In the genomic region with DNA sequence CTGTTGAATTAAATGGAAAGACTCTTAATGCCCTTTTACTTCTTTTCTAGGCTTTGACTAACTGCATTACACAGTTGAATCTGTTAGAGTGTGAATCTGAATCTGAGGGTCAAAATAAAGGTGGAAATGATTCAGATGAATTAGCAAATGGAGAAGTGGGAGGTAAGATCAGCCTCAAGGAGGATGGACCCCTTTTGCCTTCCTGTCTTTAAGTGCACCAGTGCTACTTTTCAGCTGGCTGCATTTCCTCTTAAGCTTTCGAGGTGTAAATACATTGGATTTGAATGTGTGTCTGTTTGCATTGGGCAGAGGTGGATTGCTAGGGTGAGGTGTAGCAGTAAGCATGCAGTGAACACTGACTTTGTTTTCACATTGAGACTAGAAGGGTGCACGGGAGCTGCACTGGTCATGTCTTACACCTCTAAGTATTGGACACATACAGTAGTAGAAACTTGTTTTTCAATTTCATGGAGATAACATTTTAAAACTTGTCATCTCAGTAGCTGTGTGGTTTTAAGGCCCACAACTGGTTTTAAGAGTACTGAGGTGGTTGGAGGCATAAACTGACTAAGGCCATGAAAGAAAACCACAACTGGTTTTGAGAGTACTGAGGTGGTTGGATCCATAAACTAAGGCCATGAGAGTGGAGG, we compare ENCODE assay signal across 11 cellular contexts. TPM values are rescaled to one million over a fixed set of nuclear protein-coding genes. Genes with fewer than 3 reads are reported as not detected.
A peak's percentile ranks its signal among the peaks of the same experiment; 100 is the strongest.
DNase-seq lines count a peak whose midpoint lies in the region; ATAC-seq, FAIRE-seq and TF ChIP-seq lines count a peak whose summit lies in the region.
"Had no signal": no experiment of that assay in that cellular context is flagged by ENCODE, and none has a peak within 500 bp of the region (broad histone marks: within the 10 kb centered on the region; RNA-seq: fewer than 3 reads in every experiment).

No MANE protein-coding gene starts in this region.

- peaks cover 20% of the 10 kb centered on the region for H3K4me1 ChIP-seq in left ventricle myocardium inferior

- DNase-seq in GM12892 (ENCODE audit: insufficient read length) = no peak
- peak; percentile 29 for DNase-seq in activated T-helper 1 cell treated with anti-CD3 and anti-CD28 coated beads, Interleukin-12 subunit alpha, Interleukin-12 subunit beta, Interleukin-2, Interleukin-4 antibody, amounts not matched to agents 30 ng/mL and 10 ng/mL and 1 ng/mL, durations not matched to agents 14 hours and 24 hours and 36 hours (ENCODE audit: low spot score)
- DNase-seq in DMS114 treated with DMSO at 0.1 percent for 48 hours (lab: John Stamatoyannopoulos, UW; ENCODE audit: unreplicated experiment) = no peak
- DNase-seq in hepatic stellate cell (ENCODE audit: low spot score) = no peak
- DNase-seq in CD1c-positive myeloid dendritic cell (ENCODE audit: extremely low spot score) = no peak
- no peak for DNase-seq in left ventricle myocardium inferior
- DNase-seq: activated gamma-delta T cell treated with Interleukin-2 at 50 U/mL for 16 hours, IMR-90 had no signal

- intact Hi-C loops in activated T-helper 1 cell treated with anti-CD3 and anti-CD28 coated beads, Interleukin-12 subunit alpha, Interleukin-12 subunit beta, Interleukin-2, Interleukin-4 antibody, amounts not matched to agents 30 ng/mL and 10 ng/mL and 1 ng/mL, durations not matched to agents 14 hours and 24 hours and 36 hours (cut with micrococcal nuclease) = loop anchor here (1.0 to 10.0 kb wide), 10 partner anchors 9 to 1781 kb away; a partner anchor contains a TSS
- intact Hi-C loops in left ventricle myocardium inferior (cut with micrococcal nuclease) = loop anchor here (10.0 kb wide), 1 partner anchor 71 kb away; no protein-coding TSS in a partner anchor

- H3K27me3 Mint-ChIP-seq in activated T-helper 1 cell treated with anti-CD3 and anti-CD28 coated beads, Interleukin-12 subunit alpha, Interleukin-12 subunit beta, Interleukin-2, Interleukin-4 antibody, amounts not matched to agents 30 ng/mL and 10 ng/mL and 1 ng/mL, durations not matched to agents 14 hours and 24 hours and 36 hours (ENCODE audit: insufficient read depth) = no peaks in the 10 kb centered on the region

- peaks cover 69% of the 10 kb centered on the region for H3K36me3 Mint-ChIP-seq in activated T-helper 1 cell treated with anti-CD3 and anti-CD28 coated beads, Interleukin-12 subunit alpha, Interleukin-12 subunit beta, Interleukin-2, Interleukin-4 antibody, amounts not matched to agents 30 ng/mL and 10 ng/mL and 1 ng/mL, durations not matched to agents 14 hours and 24 hours and 36 hours (ENCODE audit: low read depth)

- no peaks in the 10 kb centered on the region for H3K9me3 Mint-ChIP-seq in activated T-helper 1 cell treated with anti-CD3 and anti-CD28 coated beads, Interleukin-12 subunit alpha, Interleukin-12 subunit beta, Interleukin-2, Interleukin-4 antibody, amounts not matched to agents 30 ng/mL and 10 ng/mL and 1 ng/mL, durations not matched to agents 14 hours and 24 hours and 36 hours

- no peak overlapping the region for H3K27ac ChIP-seq in left ventricle myocardium inferior (replicated peaks)

- no peaks in the 10 kb centered on the region for H3K9me3 ChIP-seq in left ventricle myocardium inferior (replicated peaks)

- FAIRE-seq in GM12892 (lab: Jason Lieb, UNC) = peak; percentile 77

- peaks cover 98% of the 10 kb centered on the region for H3K36me3 ChIP-seq in left ventricle myocardium inferior

- H3K27ac Mint-ChIP-seq in activated T-helper 1 cell treated with anti-CD3 and anti-CD28 coated beads, Interleukin-12 subunit alpha, Interleukin-12 subunit beta, Interleukin-2, Interleukin-4 antibody, amounts not matched to agents 30 ng/mL and 10 ng/mL and 1 ng/mL, durations not matched to agents 14 hours and 24 hours and 36 hours = peak overlapping the region; percentile 62

- H3K27me3 ChIP-seq in left ventricle myocardium inferior (ENCODE audit: low read depth) = no peaks in the 10 kb centered on the region

- ATAC-seq in GM19452 (IDR thresholded peaks at IDR 0.05; ENCODE audit: unreplicated experiment) = peak; percentile 77
- peak; percentile 48 for ATAC-seq in HG03103 (IDR thresholded peaks at IDR 0.05; ENCODE audit: low read depth, unreplicated experiment)
- ATAC-seq: Panc1 had no signal

- TF ChIP-seq POLR2A in GM12892 (IDR thresholded peaks at IDR 0.05; ENCODE audit: low read depth, low read length) = no peak

- H3K4me3 Mint-ChIP-seq in activated T-helper 1 cell treated with anti-CD3 and anti-CD28 coated beads, Interleukin-12 subunit alpha, Interleukin-12 subunit beta, Interleukin-2, Interleukin-4 antibody, amounts not matched to agents 30 ng/mL and 10 ng/mL and 1 ng/mL, durations not matched to agents 14 hours and 24 hours and 36 hours = peak overlapping the region; percentile 59

- H3K4me1 Mint-ChIP-seq in activated T-helper 1 cell treated with anti-CD3 and anti-CD28 coated beads, Interleukin-12 subunit alpha, Interleukin-12 subunit beta, Interleukin-2, Interleukin-4 antibody, amounts not matched to agents 30 ng/mL and 10 ng/mL and 1 ng/mL, durations not matched to agents 14 hours and 24 hours and 36 hours (ENCODE audit: low read depth) = peaks cover 59% of the 10 kb centered on the region

- H3K4me3 ChIP-seq in left ventricle myocardium inferior = no peak overlapping the region

- no peak for TF ChIP-seq CTCF in left ventricle myocardium inferior (IDR thresholded peaks at IDR 0.05; ENCODE audit: borderline replicate concordance)

RNA-seq across cellular contexts. Expression of a gene that starts 35.4 kb away (rescaled TPM):
- polyA plus RNA-seq in GM12892 (2012; ENCODE audit: missing spikeins) = 22.2 TPM
- total RNA-seq in activated T-helper 1 cell treated with anti-CD3 and anti-CD28 coated beads, Interleukin-12 subunit alpha, Interleukin-12 subunit beta, Interleukin-2, Interleukin-4 antibody, amounts not matched to agents 30 ng/mL and 10 ng/mL and 1 ng/mL, durations not matched to agents 14 hours and 24 hours and 36 hours = 42.7 and 42.8 TPM in 2 replicates
- 53.5 TPM for total RNA-seq in left ventricle myocardium inferior

RNA-seq across cellular contexts. Expression of a gene that starts 59.0 kb away (rescaled TPM):
- polyA plus RNA-seq in GM12892 (2012; ENCODE audit: missing spikeins) = 33.9 TPM
- 36.3 and 37.5 TPM in 2 replicates for total RNA-seq in activated T-helper 1 cell treated with anti-CD3 and anti-CD28 coated beads, Interleukin-12 subunit alpha, Interleukin-12 subunit beta, Interleukin-2, Interleukin-4 antibody, amounts not matched to agents 30 ng/mL and 10 ng/mL and 1 ng/mL, durations not matched to agents 14 hours and 24 hours and 36 hours
- 46.3 TPM for total RNA-seq in left ventricle myocardium inferior

RNA-seq across cellular contexts. Expression of a gene that starts 59.1 kb away (rescaled TPM):
- 17.9 TPM for polyA plus RNA-seq in GM12892 (2012; ENCODE audit: missing spikeins)
- 37.4 and 38.2 TPM in 2 replicates for total RNA-seq in activated T-helper 1 cell treated with anti-CD3 and anti-CD28 coated beads, Interleukin-12 subunit alpha, Interleukin-12 subunit beta, Interleukin-2, Interleukin-4 antibody, amounts not matched to agents 30 ng/mL and 10 ng/mL and 1 ng/mL, durations not matched to agents 14 hours and 24 hours and 36 hours
- total RNA-seq in left ventricle myocardium inferior = 28.9 TPM
